22 cellular contexts compared by ENCODE assay signal in genomic region chr10:69394020-69394419, GRCh38. TPM values are rescaled to one million over a fixed set of nuclear protein-coding genes. Genes with fewer than 3 reads are reported as not detected.
"Had no signal": no experiment of that assay in that cellular context is flagged by ENCODE, and none has a peak within 500 bp of the region (broad histone marks: within the 10 kb centered on the region; RNA-seq: fewer than 3 reads in every experiment).

No MANE protein-coding gene starts in this region.

- H3K27me3 Mint-ChIP-seq: activated B cell treated with CpG ODN at 0.5 μM for 24 hours; activated CD8-positive, alpha-beta T cell treated with anti-CD3 and anti-CD28 coated beads for 36 hours; activated naive CD8-positive, alpha-beta T cell treated with anti-CD3 and anti-CD28 coated beads for 36 hours; brain had no signal

- ATAC-seq: activated CD8-positive, alpha-beta T cell treated with anti-CD3 and anti-CD28 coated beads for 36 hours; gastrocnemius medialis; left lung; stimulated activated naive CD8-positive, alpha-beta T cell treated with anti-CD3 and anti-CD28 coated beads, Interleukin-15, Interleukin-2, amounts not matched to agents 100 U/mL and 50 U/mL, for 24 hours had no signal

- FAIRE-seq: colon, kidney had no signal

- H3K27me3 ChIP-seq: dorsolateral prefrontal cortex, gastrocnemius medialis, left lung had no signal

- H3K27ac Mint-ChIP-seq: activated B cell treated with CpG ODN at 0.5 μM for 24 hours; activated CD8-positive, alpha-beta T cell treated with anti-CD3 and anti-CD28 coated beads for 36 hours; activated naive CD8-positive, alpha-beta T cell treated with anti-CD3 and anti-CD28 coated beads for 36 hours had no signal

- H3K27ac ChIP-seq: dorsolateral prefrontal cortex, gastrocnemius medialis, left lung had no signal

- H3K9me3 ChIP-seq: gastrocnemius medialis, left lung had no signal

- H3K4me3 ChIP-seq: dorsolateral prefrontal cortex, gastrocnemius medialis, left lung had no signal

- H3K4me3 Mint-ChIP-seq: activated B cell treated with CpG ODN at 0.5 μM for 24 hours; activated CD8-positive, alpha-beta T cell treated with anti-CD3 and anti-CD28 coated beads for 36 hours; activated naive CD8-positive, alpha-beta T cell treated with anti-CD3 and anti-CD28 coated beads for 36 hours; brain had no signal

- DNase-seq: activated B cell treated with CpG ODN at 0.5 μM for 24 hours; activated CD4-positive, alpha-beta T cell treated with anti-CD3 and anti-CD28 coated beads for 4 hours; activated CD8-positive, alpha-beta memory T cell treated with anti-CD3 and anti-CD28 coated beads, Interleukin-2, amount 50 U/mL, for 4 hours; activated CD8-positive, alpha-beta T cell treated with anti-CD3 and anti-CD28 coated beads for 36 hours; activated gamma-delta T cell treated with Interleukin-2 at 50 U/mL for 16 hours; activated naive CD8-positive, alpha-beta T cell treated with anti-CD3 and anti-CD28 coated beads for 36 hours; caudate nucleus; dorsolateral prefrontal cortex; erythroblast; gastrocnemius medialis; head of caudate nucleus; kidney; left lung; occipital lobe; stimulated activated CD4-positive, alpha-beta T cell treated with anti-CD3 and anti-CD28 coated beads, Interleukin-2, amount 100 ng/mL, for 24 hours; stimulated activated naive CD8-positive, alpha-beta T cell treated with anti-CD3 and anti-CD28 coated beads, Interleukin-15, Interleukin-2, amounts not matched to agents 100 U/mL and 50 U/mL, for 24 hours; trophoblast cell had no signal

- H3K9me3 Mint-ChIP-seq: activated B cell treated with CpG ODN at 0.5 μM for 24 hours; activated CD8-positive, alpha-beta T cell treated with anti-CD3 and anti-CD28 coated beads for 36 hours; activated naive CD8-positive, alpha-beta T cell treated with anti-CD3 and anti-CD28 coated beads for 36 hours; brain had no signal

RNA-seq across cellular contexts. Expression of gene TACR2, which starts 22.7 kb away (rescaled TPM):
- total RNA-seq: activated B cell treated with CpG ODN at 0.5 μM for 24 hours; activated CD8-positive, alpha-beta T cell treated with anti-CD3 and anti-CD28 coated beads for 36 hours; activated naive CD8-positive, alpha-beta T cell treated with anti-CD3 and anti-CD28 coated beads for 36 hours; mononuclear cell; skeletal muscle tissue had no signal
- polyA plus RNA-seq: neural cell had no signal
